ENCODE assay signal across 29 cellular contexts in the genomic region with DNA sequence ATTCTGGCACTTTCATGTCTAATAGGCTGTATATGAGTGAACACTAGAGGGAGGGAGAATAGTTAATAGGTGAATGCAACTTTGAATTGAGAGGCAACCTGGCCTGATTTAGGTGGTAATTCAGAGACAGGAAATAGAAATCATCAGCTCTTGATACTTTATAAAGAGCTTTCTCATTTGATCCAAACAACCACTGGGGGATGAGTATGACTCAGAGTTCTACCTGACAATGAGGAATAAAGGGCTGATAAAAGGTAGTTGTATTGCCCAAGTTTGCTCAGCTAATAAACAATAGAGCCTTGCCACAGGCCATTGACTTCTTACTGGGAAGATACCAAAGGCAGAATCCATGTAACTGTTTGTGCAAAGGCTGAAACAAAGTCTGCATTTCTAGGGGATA. TPM values are rescaled to one million over a fixed set of nuclear protein-coding genes. Genes with fewer than 3 reads are reported as not detected.
DNase-seq lines count a peak whose midpoint lies in the region; ATAC-seq lines count a peak whose summit lies in the region.
"Had no signal": no experiment of that assay in that cellular context is flagged by ENCODE, and none has a peak within 500 bp of the region (broad histone marks: within the 10 kb centered on the region; RNA-seq: fewer than 3 reads in every experiment).

No MANE protein-coding gene starts in this region.

- H3K27me3 Mint-ChIP-seq in activated CD4-positive, alpha-beta T cell treated with anti-CD3 and anti-CD28 coated beads for 36 hours: peaks cover 14% of the 10 kb centered on the region
- peaks cover 9% of the 10 kb centered on the region for H3K27me3 Mint-ChIP-seq in T-helper 17 cell

- no peaks in the 10 kb centered on the region for H3K9me3 ChIP-seq in T-helper 17 cell (ENCODE audit: control insufficient read depth, low read length, poor library complexity, severe bottlenecking)
- H3K9me3 ChIP-seq: adrenal gland, body of pancreas, gastrocnemius medialis, HAP-1, mucosa of descending colon had no signal

- H3K4me3 Mint-ChIP-seq in activated CD4-positive, alpha-beta T cell treated with anti-CD3 and anti-CD28 coated beads for 36 hours: no peak overlapping the region
- H3K4me3 Mint-ChIP-seq in T-helper 17 cell: no peak overlapping the region
- H3K4me3 Mint-ChIP-seq: activated T-helper 1 cell treated with anti-CD3 and anti-CD28 coated beads, Interleukin-12 subunit alpha, Interleukin-12 subunit beta, Interleukin-2, Interleukin-4 antibody, amounts not matched to agents 30 ng/mL and 10 ng/mL and 1 ng/mL, durations not matched to agents 14 hours and 24 hours and 36 hours; natural killer cell; type B pancreatic cell had no signal

- H3K4me1 Mint-ChIP-seq in activated CD4-positive, alpha-beta T cell treated with anti-CD3 and anti-CD28 coated beads for 36 hours: peaks cover 13% of the 10 kb centered on the region
- H3K4me1 Mint-ChIP-seq in T-helper 17 cell: peaks cover 4% of the 10 kb centered on the region

- CTCF ChIA-PET in activated CD4-positive, alpha-beta T cell treated with anti-CD3 and anti-CD28 coated beads for 36 hours (lab: Charles Lee): interaction anchor here (1.0 kb wide), 1 partner anchor 8 kb away, joined by 4 read pairs; no protein-coding TSS in a partner anchor

- H3K36me3 Mint-ChIP-seq in activated CD4-positive, alpha-beta T cell treated with anti-CD3 and anti-CD28 coated beads for 36 hours (ENCODE audit: low read depth): no peaks in the 10 kb centered on the region
- peaks cover 2% of the 10 kb centered on the region for H3K36me3 Mint-ChIP-seq in T-helper 17 cell (ENCODE audit: low read depth)
- H3K36me3 Mint-ChIP-seq: natural killer cell had no signal

- H3K9me3 Mint-ChIP-seq in activated CD4-positive, alpha-beta T cell treated with anti-CD3 and anti-CD28 coated beads for 36 hours (ENCODE audit: low read depth): no peaks in the 10 kb centered on the region

- peak; percentile 23 for ATAC-seq in activated CD4-positive, alpha-beta T cell treated with anti-CD3 and anti-CD28 coated beads for 36 hours
- peak; percentile 24 for ATAC-seq in T-helper 17 cell
- ATAC-seq: body of pancreas, gastrocnemius medialis, lower lobe of right lung, mucosa of descending colon, natural killer cell had no signal

- intact Hi-C loops in activated CD4-positive, alpha-beta T cell treated with anti-CD3 and anti-CD28 coated beads for 36 hours (cut with DNase I, micrococcal nuclease): no loop called here

- POLR2A ChIA-PET in activated CD4-positive, alpha-beta T cell treated with anti-CD3 and anti-CD28 coated beads for 36 hours (lab: Charles Lee): no interaction called here

- no peak overlapping the region for H3K27ac Mint-ChIP-seq in activated CD4-positive, alpha-beta T cell treated with anti-CD3 and anti-CD28 coated beads for 36 hours
- H3K27ac Mint-ChIP-seq in T-helper 17 cell: no peak overlapping the region
- H3K27ac Mint-ChIP-seq: activated T-helper 1 cell treated with anti-CD3 and anti-CD28 coated beads, Interleukin-12 subunit alpha, Interleukin-12 subunit beta, Interleukin-2, Interleukin-4 antibody, amounts not matched to agents 30 ng/mL and 10 ng/mL and 1 ng/mL, durations not matched to agents 14 hours and 24 hours and 36 hours; natural killer cell; type B pancreatic cell had no signal

- no peak for DNase-seq in activated CD4-positive, alpha-beta T cell treated with anti-CD3 and anti-CD28 coated beads for 36 hours
- DNase-seq in activated CD4-positive, alpha-beta T cell treated with anti-CD3 and anti-CD28 coated beads, Interleukin-2, amount 50 U/mL, for 4 hours: no peak
- DNase-seq in HT-29 (ENCODE audit: low spot score) (peak; percentile 11), T-helper 17 cell (no peak), kidney tubule cell (ENCODE audit: low spot score) (peak; percentile 30), amniotic stem cell (lab: John Stamatoyannopoulos, UW) (no peak), T-helper 9 cell (no peak), NCI-H187 (lab: John Stamatoyannopoulos, UW) (no peak)
- DNase-seq: ACHN; activated CD4-positive, alpha-beta T cell treated with anti-CD3 and anti-CD28 coated beads, Interleukin-2, amount 50 U/mL, for 1 hour; activated naive CD4-positive, alpha-beta T cell treated with Interleukin-2 at 50 U/mL for 16 hours; adrenal gland; body of pancreas; DMS79; dorsolateral prefrontal cortex; gastrocnemius medialis; GDM1; IMR-90; lower lobe of right lung; mucosa of descending colon; natural killer cell; NCI-H1694; NCI-H526 treated with DMSO at 0.1 percent for 48 hours; occipital lobe; SIG-M5; stimulated activated CD4-positive, alpha-beta T cell treated with anti-CD3 and anti-CD28 coated beads, Interleukin-4, amount 100 ng/mL, for 4 hours had no signal

RNA-seq across cellular contexts. Expression of a gene that starts 5.3 kb away (rescaled TPM):
- 10 to 100 TPM; 14.5 to 14.9 TPM for total RNA-seq in activated CD4-positive, alpha-beta T cell treated with anti-CD3 and anti-CD28 coated beads for 36 hours
- 16.7 and 19.8 TPM in 2 replicates for total RNA-seq in HT-29 (2014; rRNA removed; shearing (Covaris generic))
- 1 to 10 TPM; 1.3 to 1.8 TPM for total RNA-seq in T-helper 17 cell

Comparison
In these comparisons a context has a peak if more than half of its experiments do, and no peak if none do; other contexts are left out.
1. DNase-seq: peak in HT-29 (single experiment) and kidney tubule cell (single experiment); none in activated CD4-positive, alpha-beta T cell treated with anti-CD3 and anti-CD28 coated beads for 36 hours (single experiment), activated CD4-positive, alpha-beta T cell treated with anti-CD3 and anti-CD28 coated beads, Interleukin-2, amount 50 U/mL, for 4 hours (0 of 2), T-helper 17 cell (0 of 3), amniotic stem cell (single experiment), T-helper 9 cell (single experiment) and NCI-H187 (0 of 2).